In the genomic region with DNA sequence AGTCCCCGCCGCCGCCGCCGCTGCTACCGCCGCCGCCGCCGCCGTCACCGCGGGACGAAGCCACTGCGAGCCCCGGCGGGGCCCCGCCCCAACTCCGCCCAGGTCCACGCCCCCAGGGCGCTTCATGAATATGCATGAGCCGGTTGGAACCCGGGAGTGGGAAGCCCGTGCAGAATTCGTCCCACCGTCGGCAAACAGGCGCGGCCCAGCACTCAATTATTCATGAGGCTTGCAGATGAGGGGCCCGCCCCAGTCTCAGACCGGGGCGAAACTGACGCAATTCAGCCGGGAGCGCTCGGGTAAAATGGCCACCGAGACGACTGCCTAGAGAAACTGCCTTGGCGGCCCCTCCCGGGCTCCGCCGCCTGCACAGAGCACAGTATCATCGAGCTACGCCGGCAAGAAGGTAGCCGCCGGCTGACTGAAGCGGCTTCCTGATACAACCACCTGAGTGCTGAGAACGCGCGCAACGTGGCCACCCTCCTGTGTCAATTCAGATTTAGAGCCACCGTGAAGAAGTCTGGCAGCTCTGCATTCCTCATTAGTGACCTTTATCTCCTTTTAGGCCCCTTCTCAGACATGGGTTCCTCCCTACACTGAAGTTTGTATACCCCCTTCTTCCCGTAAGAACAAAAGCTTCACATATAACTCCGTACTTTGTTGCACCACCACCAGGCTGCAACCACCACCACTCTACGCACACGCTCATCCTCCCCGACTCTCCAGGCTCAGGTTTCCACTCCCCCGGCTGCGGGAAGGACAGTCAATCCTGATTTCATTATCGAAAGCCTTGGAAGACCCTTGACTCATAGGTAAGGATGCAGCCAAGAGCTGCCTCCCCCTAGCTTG, we compare ENCODE assay signal across 1 cellular context.
A peak's percentile ranks its signal among the peaks of the same experiment; 100 is the strongest.
TF ChIP-seq lines count a peak whose summit lies in the region.

A gene with protein sequence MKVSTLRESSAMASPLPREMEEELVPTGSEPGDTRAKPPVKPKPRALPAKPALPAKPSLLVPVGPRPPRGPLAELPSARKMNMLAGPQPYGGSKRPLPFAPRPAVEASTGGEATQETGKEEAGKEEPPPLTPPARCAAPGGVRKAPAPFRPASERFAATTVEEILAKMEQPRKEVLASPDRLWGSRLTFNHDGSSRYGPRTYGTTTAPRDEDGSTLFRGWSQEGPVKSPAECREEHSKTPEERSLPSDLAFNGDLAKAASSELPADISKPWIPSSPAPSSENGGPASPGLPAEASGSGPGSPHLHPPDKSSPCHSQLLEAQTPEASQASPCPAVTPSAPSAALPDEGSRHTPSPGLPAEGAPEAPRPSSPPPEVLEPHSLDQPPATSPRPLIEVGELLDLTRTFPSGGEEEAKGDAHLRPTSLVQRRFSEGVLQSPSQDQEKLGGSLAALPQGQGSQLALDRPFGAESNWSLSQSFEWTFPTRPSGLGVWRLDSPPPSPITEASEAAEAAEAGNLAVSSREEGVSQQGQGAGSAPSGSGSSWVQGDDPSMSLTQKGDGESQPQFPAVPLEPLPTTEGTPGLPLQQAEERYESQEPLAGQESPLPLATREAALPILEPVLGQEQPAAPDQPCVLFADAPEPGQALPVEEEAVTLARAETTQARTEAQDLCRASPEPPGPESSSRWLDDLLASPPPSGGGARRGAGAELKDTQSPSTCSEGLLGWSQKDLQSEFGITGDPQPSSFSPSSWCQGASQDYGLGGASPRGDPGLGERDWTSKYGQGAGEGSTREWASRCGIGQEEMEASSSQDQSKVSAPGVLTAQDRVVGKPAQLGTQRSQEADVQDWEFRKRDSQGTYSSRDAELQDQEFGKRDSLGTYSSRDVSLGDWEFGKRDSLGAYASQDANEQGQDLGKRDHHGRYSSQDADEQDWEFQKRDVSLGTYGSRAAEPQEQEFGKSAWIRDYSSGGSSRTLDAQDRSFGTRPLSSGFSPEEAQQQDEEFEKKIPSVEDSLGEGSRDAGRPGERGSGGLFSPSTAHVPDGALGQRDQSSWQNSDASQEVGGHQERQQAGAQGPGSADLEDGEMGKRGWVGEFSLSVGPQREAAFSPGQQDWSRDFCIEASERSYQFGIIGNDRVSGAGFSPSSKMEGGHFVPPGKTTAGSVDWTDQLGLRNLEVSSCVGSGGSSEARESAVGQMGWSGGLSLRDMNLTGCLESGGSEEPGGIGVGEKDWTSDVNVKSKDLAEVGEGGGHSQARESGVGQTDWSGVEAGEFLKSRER (N-terminal part only) (minus strand): TSS at position 67 of the 849 bp plus-strand sequence. CDS start 3,067 bp downstream, outside the sequence.

TF ChIP-seq in HEK293, 187 proteins besides CTCF, POLR2A, EP300 and RAD21 (continued from another document and continues in another):
- TF ChIP-seq, protein P1, sequence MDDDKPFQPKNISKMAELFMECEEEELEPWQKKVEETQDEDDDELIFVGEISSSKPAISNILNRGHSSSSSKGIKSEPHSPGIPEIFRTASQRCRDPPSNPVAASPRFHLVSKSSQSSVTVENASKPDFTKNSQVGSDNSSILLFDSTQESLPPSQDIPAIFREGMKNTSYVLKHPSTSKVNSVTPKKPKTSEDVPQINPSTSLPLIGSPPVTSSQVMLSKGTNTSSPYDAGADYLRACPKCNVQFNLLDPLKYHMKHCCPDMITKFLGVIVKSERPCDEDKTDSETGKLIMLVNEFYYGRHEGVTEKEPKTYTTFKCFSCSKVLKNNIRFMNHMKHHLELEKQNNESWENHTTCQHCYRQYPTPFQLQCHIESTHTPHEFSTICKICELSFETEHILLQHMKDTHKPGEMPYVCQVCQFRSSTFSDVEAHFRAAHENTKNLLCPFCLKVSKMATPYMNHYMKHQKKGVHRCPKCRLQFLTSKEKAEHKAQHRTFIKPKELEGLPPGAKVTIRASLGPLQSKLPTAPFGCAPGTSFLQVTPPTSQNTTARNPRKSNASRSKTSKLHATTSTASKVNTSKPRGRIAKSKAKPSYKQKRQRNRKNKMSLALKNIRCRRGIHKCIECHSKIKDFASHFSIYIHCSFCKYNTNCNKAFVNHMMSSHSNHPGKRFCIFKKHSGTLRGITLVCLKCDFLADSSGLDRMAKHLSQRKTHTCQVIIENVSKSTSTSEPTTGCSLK (tag by site-specific recombination; IDR thresholded peaks at IDR 0.05) = no peak
- TF ChIP-seq ZNF292 (tag by site-specific recombination; IDR thresholded peaks at IDR 0.05; ENCODE audit: borderline replicate concordance, low read depth) = no peak
- TF ChIP-seq, protein P2, sequence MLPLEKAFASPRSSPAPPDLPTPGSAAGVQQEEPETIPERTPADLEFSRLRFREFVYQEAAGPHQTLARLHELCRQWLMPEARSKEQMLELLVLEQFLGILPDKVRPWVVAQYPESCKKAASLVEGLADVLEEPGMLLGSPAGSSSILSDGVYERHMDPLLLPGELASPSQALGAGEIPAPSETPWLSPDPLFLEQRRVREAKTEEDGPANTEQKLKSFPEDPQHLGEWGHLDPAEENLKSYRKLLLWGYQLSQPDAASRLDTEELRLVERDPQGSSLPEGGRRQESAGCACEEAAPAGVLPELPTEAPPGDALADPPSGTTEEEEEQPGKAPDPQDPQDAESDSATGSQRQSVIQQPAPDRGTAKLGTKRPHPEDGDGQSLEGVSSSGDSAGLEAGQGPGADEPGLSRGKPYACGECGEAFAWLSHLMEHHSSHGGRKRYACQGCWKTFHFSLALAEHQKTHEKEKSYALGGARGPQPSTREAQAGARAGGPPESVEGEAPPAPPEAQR (tag by site-specific recombination; IDR thresholded peaks at IDR 0.05) = no peak
- no peak; the same call in 1 of the 2 replicates for TF ChIP-seq KLF9 (tag by site-specific recombination; IDR thresholded peaks at IDR 0.05; ENCODE audit: low read depth)
- no peak for TF ChIP-seq ZNF837 (tag by site-specific recombination; IDR thresholded peaks at IDR 0.05)
- TF ChIP-seq ZNF404 (tag by site-specific recombination; IDR thresholded peaks at IDR 0.05) = no peak
- 0 out of 2 replicates have a peak, but pooled peaks have one; percentile 44 for TF ChIP-seq ZXDB (tag by site-specific recombination; IDR thresholded peaks at IDR 0.05)
- TF ChIP-seq, protein P3, sequence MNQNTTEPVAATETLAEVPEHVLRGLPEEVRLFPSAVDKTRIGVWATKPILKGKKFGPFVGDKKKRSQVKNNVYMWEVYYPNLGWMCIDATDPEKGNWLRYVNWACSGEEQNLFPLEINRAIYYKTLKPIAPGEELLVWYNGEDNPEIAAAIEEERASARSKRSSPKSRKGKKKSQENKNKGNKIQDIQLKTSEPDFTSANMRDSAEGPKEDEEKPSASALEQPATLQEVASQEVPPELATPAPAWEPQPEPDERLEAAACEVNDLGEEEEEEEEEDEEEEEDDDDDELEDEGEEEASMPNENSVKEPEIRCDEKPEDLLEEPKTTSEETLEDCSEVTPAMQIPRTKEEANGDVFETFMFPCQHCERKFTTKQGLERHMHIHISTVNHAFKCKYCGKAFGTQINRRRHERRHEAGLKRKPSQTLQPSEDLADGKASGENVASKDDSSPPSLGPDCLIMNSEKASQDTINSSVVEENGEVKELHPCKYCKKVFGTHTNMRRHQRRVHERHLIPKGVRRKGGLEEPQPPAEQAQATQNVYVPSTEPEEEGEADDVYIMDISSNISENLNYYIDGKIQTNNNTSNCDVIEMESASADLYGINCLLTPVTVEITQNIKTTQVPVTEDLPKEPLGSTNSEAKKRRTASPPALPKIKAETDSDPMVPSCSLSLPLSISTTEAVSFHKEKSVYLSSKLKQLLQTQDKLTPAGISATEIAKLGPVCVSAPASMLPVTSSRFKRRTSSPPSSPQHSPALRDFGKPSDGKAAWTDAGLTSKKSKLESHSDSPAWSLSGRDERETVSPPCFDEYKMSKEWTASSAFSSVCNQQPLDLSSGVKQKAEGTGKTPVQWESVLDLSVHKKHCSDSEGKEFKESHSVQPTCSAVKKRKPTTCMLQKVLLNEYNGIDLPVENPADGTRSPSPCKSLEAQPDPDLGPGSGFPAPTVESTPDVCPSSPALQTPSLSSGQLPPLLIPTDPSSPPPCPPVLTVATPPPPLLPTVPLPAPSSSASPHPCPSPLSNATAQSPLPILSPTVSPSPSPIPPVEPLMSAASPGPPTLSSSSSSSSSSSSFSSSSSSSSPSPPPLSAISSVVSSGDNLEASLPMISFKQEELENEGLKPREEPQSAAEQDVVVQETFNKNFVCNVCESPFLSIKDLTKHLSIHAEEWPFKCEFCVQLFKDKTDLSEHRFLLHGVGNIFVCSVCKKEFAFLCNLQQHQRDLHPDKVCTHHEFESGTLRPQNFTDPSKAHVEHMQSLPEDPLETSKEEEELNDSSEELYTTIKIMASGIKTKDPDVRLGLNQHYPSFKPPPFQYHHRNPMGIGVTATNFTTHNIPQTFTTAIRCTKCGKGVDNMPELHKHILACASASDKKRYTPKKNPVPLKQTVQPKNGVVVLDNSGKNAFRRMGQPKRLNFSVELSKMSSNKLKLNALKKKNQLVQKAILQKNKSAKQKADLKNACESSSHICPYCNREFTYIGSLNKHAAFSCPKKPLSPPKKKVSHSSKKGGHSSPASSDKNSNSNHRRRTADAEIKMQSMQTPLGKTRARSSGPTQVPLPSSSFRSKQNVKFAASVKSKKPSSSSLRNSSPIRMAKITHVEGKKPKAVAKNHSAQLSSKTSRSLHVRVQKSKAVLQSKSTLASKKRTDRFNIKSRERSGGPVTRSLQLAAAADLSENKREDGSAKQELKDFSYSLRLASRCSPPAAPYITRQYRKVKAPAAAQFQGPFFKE (tag by site-specific recombination; IDR thresholded peaks at IDR 0.05; ENCODE audit: borderline replicate concordance) = peak; percentile 56; the same call in 1 of the 2 replicates
- 0 out of 2 replicates have a peak, but pooled peaks have one; percentile 60 for TF ChIP-seq ZNF660 (tag by site-specific recombination; IDR thresholded peaks at IDR 0.05)
- TF ChIP-seq ZEB2 (tag by site-specific recombination; IDR thresholded peaks at IDR 0.05) = peak; percentile 80; the same call in 1 of the 2 replicates
- TF ChIP-seq ZNF146 (tag by site-specific recombination; IDR thresholded peaks at IDR 0.05) = no peak
- TF ChIP-seq OSR2 (tag by site-specific recombination; IDR thresholded peaks at IDR 0.05) = peak; percentile 46; the same call in 1 of the 2 replicates
- TF ChIP-seq ZNF24 (tag by site-specific recombination; IDR thresholded peaks at IDR 0.05) = 0 out of 2 replicates have a peak, but pooled peaks have one; percentile 34
- TF ChIP-seq, protein P4, sequence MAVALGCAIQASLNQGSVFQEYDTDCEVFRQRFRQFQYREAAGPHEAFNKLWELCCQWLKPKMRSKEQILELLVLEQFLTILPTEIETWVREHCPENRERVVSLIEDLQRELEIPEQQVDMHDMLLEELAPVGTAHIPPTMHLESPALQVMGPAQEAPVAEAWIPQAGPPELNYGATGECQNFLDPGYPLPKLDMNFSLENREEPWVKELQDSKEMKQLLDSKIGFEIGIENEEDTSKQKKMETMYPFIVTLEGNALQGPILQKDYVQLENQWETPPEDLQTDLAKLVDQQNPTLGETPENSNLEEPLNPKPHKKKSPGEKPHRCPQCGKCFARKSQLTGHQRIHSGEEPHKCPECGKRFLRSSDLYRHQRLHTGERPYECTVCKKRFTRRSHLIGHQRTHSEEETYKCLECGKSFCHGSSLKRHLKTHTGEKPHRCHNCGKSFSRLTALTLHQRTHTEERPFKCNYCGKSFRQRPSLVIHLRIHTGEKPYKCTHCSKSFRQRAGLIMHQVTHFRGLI (tag by site-specific recombination; IDR thresholded peaks at IDR 0.05) = 0 out of 2 replicates have a peak, but pooled peaks have one; percentile 26
- TF ChIP-seq KLF8 (tag by site-specific recombination; IDR thresholded peaks at IDR 0.05) = peak; percentile 61
- TF ChIP-seq ZNF530 (tag by site-specific recombination; IDR thresholded peaks at IDR 0.05; ENCODE audit: low read depth) = no peak
- TF ChIP-seq, protein P5, sequence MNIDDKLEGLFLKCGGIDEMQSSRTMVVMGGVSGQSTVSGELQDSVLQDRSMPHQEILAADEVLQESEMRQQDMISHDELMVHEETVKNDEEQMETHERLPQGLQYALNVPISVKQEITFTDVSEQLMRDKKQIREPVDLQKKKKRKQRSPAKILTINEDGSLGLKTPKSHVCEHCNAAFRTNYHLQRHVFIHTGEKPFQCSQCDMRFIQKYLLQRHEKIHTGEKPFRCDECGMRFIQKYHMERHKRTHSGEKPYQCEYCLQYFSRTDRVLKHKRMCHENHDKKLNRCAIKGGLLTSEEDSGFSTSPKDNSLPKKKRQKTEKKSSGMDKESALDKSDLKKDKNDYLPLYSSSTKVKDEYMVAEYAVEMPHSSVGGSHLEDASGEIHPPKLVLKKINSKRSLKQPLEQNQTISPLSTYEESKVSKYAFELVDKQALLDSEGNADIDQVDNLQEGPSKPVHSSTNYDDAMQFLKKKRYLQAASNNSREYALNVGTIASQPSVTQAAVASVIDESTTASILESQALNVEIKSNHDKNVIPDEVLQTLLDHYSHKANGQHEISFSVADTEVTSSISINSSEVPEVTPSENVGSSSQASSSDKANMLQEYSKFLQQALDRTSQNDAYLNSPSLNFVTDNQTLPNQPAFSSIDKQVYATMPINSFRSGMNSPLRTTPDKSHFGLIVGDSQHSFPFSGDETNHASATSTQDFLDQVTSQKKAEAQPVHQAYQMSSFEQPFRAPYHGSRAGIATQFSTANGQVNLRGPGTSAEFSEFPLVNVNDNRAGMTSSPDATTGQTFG (tag by site-specific recombination; IDR thresholded peaks at IDR 0.05; ENCODE audit: borderline replicate concordance) = no peak
- TF ChIP-seq ZFP69B (tag by site-specific recombination; IDR thresholded peaks at IDR 0.05) = no peak
- no peak for TF ChIP-seq TCF7L2 (IDR thresholded peaks at IDR 0.05; ENCODE audit: borderline replicate concordance, low read depth, low read length)
- TF ChIP-seq, protein P6, sequence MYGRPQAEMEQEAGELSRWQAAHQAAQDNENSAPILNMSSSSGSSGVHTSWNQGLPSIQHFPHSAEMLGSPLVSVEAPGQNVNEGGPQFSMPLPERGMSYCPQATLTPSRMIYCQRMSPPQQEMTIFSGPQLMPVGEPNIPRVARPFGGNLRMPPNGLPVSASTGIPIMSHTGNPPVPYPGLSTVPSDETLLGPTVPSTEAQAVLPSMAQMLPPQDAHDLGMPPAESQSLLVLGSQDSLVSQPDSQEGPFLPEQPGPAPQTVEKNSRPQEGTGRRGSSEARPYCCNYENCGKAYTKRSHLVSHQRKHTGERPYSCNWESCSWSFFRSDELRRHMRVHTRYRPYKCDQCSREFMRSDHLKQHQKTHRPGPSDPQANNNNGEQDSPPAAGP (tag by site-specific recombination; IDR thresholded peaks at IDR 0.05) = peak; percentile 67; the same call in 1 of the 2 replicates
- TF ChIP-seq ZNF16 (tag by site-specific recombination; IDR thresholded peaks at IDR 0.05; ENCODE audit: low read depth) = no peak
- TF ChIP-seq, protein P7, sequence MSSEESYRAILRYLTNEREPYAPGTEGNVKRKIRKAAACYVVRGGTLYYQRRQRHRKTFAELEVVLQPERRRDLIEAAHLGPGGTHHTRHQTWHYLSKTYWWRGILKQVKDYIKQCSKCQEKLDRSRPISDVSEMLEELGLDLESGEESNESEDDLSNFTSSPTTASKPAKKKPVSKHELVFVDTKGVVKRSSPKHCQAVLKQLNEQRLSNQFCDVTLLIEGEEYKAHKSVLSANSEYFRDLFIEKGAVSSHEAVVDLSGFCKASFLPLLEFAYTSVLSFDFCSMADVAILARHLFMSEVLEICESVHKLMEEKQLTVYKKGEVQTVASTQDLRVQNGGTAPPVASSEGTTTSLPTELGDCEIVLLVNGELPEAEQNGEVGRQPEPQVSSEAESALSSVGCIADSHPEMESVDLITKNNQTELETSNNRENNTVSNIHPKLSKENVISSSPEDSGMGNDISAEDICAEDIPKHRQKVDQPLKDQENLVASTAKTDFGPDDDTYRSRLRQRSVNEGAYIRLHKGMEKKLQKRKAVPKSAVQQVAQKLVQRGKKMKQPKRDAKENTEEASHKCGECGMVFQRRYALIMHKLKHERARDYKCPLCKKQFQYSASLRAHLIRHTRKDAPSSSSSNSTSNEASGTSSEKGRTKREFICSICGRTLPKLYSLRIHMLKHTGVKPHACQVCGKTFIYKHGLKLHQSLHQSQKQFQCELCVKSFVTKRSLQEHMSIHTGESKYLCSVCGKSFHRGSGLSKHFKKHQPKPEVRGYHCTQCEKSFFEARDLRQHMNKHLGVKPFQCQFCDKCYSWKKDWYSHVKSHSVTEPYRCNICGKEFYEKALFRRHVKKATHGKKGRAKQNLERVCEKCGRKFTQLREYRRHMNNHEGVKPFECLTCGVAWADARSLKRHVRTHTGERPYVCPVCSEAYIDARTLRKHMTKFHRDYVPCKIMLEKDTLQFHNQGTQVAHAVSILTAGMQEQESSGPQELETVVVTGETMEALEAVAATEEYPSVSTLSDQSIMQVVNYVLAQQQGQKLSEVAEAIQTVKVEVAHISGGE (tag by site-specific recombination; conservative IDR thresholded peaks at IDR 0.05; ENCODE audit: low read depth) = peak; percentile 21; the same call in 1 of the 2 replicates
